In the genomic region with DNA sequence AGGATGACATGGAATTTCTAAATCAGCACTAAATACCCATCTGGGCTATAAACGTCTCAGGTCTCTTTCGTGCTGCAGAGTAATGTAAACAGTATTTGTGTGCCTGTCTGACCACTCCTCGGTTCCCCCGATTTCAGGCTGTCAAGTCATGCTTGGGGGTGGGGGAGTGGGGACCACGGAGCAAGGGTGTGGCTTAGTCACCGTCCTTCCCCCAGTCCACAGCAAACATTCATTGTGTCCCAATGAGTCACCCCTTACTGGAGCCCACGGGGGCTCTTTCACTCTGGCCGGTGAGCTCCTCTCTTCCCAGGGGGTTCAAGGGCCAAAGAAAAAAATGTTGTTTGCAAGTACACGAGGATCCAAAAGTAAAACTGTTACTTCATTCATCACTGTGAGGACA, we compare ENCODE assay signal across 1 cellular context.
A peak's percentile ranks its signal among the peaks of the same experiment; 100 is the strongest.
TF ChIP-seq lines count a peak whose summit lies in the region.

No MANE protein-coding gene starts in this region.

TF ChIP-seq in HepG2, 621 proteins besides CTCF, POLR2A, EP300 and RAD21 (continued from another document and continues in another):
- TF ChIP-seq PRPF4 (IDR thresholded peaks at IDR 0.05; ENCODE audit: low read depth, low read length, poor library complexity, severe bottlenecking) (no peak), ZNF205 (CRISPR knock-in tag; IDR thresholded peaks at IDR 0.05) (no peak), ZNF746 (CRISPR knock-in tag; IDR thresholded peaks at IDR 0.05) (peak; percentile 27; the same call in 1 of the 2 replicates), ZSCAN20 (CRISPR knock-in tag; IDR thresholded peaks at IDR 0.05; ENCODE audit: borderline replicate concordance) (no peak), ZNF749 (CRISPR knock-in tag; IDR thresholded peaks at IDR 0.05; ENCODE audit: borderline replicate concordance) (no peak), ZBTB33 (CRISPR knock-in tag; IDR thresholded peaks at IDR 0.05) (no peak), ZNF337 (CRISPR knock-in tag; IDR thresholded peaks at IDR 0.05; ENCODE audit: borderline replicate concordance, low read depth) (no peak), HBP1 (CRISPR knock-in tag; IDR thresholded peaks at IDR 0.05; ENCODE audit: low read depth) (no peak), CERS6 (CRISPR knock-in tag; IDR thresholded peaks at IDR 0.05) (no peak), POLR2AphosphoS2 (IDR thresholded peaks at IDR 0.05; ENCODE audit: low read depth, low read length) (no peak), MXI1 (IDR thresholded peaks at IDR 0.05; ENCODE audit: borderline replicate concordance, low read depth, low read length) (peak; percentile 15; the same call in 1 of the 3 replicates), RBM39 (IDR thresholded peaks at IDR 0.05; ENCODE audit: low read depth, low read length, poor library complexity, severe bottlenecking) (no peak), TGIF2 (CRISPR knock-in tag; IDR thresholded peaks at IDR 0.05) (no peak), SP5 (CRISPR knock-in tag; IDR thresholded peaks at IDR 0.05; ENCODE audit: borderline replicate concordance, low read depth) (0 out of 2 replicates have a peak, but pooled peaks have one; percentile 20), RFX5 (IDR thresholded peaks at IDR 0.05; ENCODE audit: low read depth, low read length) (no peak), TEAD2 (CRISPR knock-in tag; IDR thresholded peaks at IDR 0.05) (no peak), GPBP1L1 (CRISPR knock-in tag; IDR thresholded peaks at IDR 0.05) (no peak), HNF1A (IDR thresholded peaks at IDR 0.05; ENCODE audit: low read depth) (no peak), HNF1A (CRISPR knock-in tag; IDR thresholded peaks at IDR 0.05; ENCODE audit: borderline replicate concordance) (no peak), ZFP41 (CRISPR knock-in tag; IDR thresholded peaks at IDR 0.05; ENCODE audit: borderline replicate concordance) (no peak), ZKSCAN8 (CRISPR knock-in tag; IDR thresholded peaks at IDR 0.05; ENCODE audit: borderline replicate concordance) (no peak), MAFK (conservative IDR thresholded peaks at IDR 0.05 in 1 of 2, IDR thresholded peaks at IDR 0.05 in 1 of 2; ENCODE audit: low read length in 2 of 2) (0 out of 4 replicates have a peak, but pooled peaks of 1 of the 2 experiments have one; percentile 25), RARA (CRISPR knock-in tag; IDR thresholded peaks at IDR 0.05) (peak; percentile 61; the same call in 1 of the 2 replicates), ZBTB20 (CRISPR knock-in tag; IDR thresholded peaks at IDR 0.05; ENCODE audit: borderline replicate concordance, low read depth) (no peak), ATAD3A (CRISPR knock-in tag; IDR thresholded peaks at IDR 0.05) (no peak), ZNF781 (CRISPR knock-in tag; IDR thresholded peaks at IDR 0.05; ENCODE audit: borderline replicate concordance, not compliant biosample characterization) (no peak)
- TF ChIP-seq, protein P1, sequence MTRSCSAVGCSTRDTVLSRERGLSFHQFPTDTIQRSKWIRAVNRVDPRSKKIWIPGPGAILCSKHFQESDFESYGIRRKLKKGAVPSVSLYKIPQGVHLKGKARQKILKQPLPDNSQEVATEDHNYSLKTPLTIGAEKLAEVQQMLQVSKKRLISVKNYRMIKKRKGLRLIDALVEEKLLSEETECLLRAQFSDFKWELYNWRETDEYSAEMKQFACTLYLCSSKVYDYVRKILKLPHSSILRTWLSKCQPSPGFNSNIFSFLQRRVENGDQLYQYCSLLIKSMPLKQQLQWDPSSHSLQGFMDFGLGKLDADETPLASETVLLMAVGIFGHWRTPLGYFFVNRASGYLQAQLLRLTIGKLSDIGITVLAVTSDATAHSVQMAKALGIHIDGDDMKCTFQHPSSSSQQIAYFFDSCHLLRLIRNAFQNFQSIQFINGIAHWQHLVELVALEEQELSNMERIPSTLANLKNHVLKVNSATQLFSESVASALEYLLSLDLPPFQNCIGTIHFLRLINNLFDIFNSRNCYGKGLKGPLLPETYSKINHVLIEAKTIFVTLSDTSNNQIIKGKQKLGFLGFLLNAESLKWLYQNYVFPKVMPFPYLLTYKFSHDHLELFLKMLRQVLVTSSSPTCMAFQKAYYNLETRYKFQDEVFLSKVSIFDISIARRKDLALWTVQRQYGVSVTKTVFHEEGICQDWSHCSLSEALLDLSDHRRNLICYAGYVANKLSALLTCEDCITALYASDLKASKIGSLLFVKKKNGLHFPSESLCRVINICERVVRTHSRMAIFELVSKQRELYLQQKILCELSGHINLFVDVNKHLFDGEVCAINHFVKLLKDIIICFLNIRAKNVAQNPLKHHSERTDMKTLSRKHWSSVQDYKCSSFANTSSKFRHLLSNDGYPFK (CRISPR knock-in tag; IDR thresholded peaks at IDR 0.05; ENCODE audit: borderline replicate concordance) = no peak
- TF ChIP-seq, protein P2, sequence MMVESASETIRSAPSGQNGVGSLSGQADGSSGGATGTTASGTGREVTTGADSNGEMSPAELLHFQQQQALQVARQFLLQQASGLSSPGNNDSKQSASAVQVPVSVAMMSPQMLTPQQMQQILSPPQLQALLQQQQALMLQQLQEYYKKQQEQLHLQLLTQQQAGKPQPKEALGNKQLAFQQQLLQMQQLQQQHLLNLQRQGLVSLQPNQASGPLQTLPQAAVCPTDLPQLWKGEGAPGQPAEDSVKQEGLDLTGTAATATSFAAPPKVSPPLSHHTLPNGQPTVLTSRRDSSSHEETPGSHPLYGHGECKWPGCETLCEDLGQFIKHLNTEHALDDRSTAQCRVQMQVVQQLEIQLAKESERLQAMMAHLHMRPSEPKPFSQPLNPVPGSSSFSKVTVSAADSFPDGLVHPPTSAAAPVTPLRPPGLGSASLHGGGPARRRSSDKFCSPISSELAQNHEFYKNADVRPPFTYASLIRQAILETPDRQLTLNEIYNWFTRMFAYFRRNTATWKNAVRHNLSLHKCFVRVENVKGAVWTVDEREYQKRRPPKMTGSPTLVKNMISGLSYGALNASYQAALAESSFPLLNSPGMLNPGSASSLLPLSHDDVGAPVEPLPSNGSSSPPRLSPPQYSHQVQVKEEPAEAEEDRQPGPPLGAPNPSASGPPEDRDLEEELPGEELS (CRISPR knock-in tag; IDR thresholded peaks at IDR 0.05) = 0 out of 2 replicates have a peak, but pooled peaks have one; percentile 52
- TF ChIP-seq, protein P3, sequence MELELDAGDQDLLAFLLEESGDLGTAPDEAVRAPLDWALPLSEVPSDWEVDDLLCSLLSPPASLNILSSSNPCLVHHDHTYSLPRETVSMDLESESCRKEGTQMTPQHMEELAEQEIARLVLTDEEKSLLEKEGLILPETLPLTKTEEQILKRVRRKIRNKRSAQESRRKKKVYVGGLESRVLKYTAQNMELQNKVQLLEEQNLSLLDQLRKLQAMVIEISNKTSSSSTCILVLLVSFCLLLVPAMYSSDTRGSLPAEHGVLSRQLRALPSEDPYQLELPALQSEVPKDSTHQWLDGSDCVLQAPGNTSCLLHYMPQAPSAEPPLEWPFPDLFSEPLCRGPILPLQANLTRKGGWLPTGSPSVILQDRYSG (CRISPR knock-in tag; IDR thresholded peaks at IDR 0.05) = no peak
- TF ChIP-seq, protein P4, sequence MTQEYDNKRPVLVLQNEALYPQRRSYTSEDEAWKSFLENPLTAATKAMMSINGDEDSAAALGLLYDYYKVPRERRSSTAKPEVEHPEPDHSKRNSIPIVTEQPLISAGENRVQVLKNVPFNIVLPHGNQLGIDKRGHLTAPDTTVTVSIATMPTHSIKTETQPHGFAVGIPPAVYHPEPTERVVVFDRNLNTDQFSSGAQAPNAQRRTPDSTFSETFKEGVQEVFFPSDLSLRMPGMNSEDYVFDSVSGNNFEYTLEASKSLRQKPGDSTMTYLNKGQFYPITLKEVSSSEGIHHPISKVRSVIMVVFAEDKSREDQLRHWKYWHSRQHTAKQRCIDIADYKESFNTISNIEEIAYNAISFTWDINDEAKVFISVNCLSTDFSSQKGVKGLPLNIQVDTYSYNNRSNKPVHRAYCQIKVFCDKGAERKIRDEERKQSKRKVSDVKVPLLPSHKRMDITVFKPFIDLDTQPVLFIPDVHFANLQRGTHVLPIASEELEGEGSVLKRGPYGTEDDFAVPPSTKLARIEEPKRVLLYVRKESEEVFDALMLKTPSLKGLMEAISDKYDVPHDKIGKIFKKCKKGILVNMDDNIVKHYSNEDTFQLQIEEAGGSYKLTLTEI (CRISPR knock-in tag; conservative IDR thresholded peaks at IDR 0.05) = no peak
- TF ChIP-seq, protein P5, sequence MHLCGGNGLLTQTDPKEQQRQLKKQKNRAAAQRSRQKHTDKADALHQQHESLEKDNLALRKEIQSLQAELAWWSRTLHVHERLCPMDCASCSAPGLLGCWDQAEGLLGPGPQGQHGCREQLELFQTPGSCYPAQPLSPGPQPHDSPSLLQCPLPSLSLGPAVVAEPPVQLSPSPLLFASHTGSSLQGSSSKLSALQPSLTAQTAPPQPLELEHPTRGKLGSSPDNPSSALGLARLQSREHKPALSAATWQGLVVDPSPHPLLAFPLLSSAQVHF (CRISPR knock-in tag; IDR thresholded peaks at IDR 0.05) = no peak
- TF ChIP-seq, protein P6, sequence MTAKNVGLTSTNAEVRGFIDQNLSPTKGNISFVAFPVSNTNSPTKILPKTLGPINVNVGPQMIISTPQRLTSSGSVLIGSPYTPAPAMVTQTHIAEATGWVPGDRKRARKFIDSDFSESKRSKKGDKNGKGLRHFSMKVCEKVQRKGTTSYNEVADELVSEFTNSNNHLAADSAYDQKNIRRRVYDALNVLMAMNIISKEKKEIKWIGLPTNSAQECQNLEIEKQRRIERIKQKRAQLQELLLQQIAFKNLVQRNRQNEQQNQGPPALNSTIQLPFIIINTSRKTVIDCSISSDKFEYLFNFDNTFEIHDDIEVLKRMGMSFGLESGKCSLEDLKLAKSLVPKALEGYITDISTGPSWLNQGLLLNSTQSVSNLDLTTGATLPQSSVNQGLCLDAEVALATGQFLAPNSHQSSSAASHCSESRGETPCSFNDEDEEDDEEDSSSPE (CRISPR knock-in tag; IDR thresholded peaks at IDR 0.05) = no peak
